ENCODE assay signal across 22 cellular contexts in the genomic region with DNA sequence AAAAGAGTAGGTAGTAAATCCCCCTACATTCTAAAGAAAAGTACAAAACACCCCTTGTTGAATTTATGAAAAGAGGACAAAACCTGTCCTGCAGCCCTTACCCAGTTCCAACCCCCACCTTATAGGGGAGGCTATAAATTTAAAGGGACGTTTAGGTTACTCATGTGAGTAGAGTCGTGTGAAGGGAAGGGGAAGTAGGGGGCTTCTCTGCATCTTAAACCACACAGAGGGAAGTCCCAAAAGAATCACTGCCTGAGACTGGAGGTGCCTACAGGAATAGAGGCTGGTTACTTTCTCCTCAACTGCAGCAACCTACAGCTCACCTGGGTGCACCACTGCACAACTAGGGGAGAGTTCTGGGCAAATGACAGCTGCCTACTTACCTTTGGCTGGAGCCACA. TPM values are rescaled to one million over a fixed set of nuclear protein-coding genes. Genes with fewer than 3 reads are reported as not detected.
"Had no signal": no experiment of that assay in that cellular context is flagged by ENCODE, and none has a peak within 500 bp of the region (broad histone marks: within the 10 kb centered on the region; RNA-seq: fewer than 3 reads in every experiment).

No MANE protein-coding gene starts in this region.

- H3K4me1 ChIP-seq: colonic mucosa, left ventricle myocardium inferior, lower lobe of right lung, neural progenitor cell had no signal

- H3K27me3 ChIP-seq: colonic mucosa, neural progenitor cell, pancreas had no signal

- H3K36me3 ChIP-seq: colonic mucosa, left ventricle myocardium inferior, lower lobe of right lung, neural progenitor cell, pancreas, stomach, thoracic aorta had no signal

- H3K27ac ChIP-seq: colonic mucosa, hepatocyte, left ventricle myocardium inferior, lower lobe of right lung, neural progenitor cell, pancreas, stomach, thoracic aorta had no signal

- H3K9me3 ChIP-seq: colonic mucosa, left ventricle myocardium inferior, lower lobe of right lung, pancreas, stomach, thoracic aorta had no signal

- H3K4me2 ChIP-seq: hepatocyte, neural progenitor cell, smooth muscle cell had no signal

- DNase-seq: colonic mucosa; effector CD4-positive, alpha-beta T cell; endodermal cell; erythroblast; foreskin melanocyte; head of caudate nucleus; kidney; left cardiac atrium; left ventricle myocardium inferior; lower lobe of right lung; occipital lobe; pancreas; right cardiac atrium; stimulated activated CD4-positive, alpha-beta T cell treated with anti-CD3 and anti-CD28 coated beads, Interleukin-2, amount 100 ng/mL, for 48 hours; stomach; substantia nigra; trophoblast cell had no signal

- H3K4me3 ChIP-seq: colonic mucosa, hepatocyte, left ventricle myocardium inferior, lower lobe of right lung, neural progenitor cell, pancreas, smooth muscle cell, stomach, thoracic aorta had no signal

- H3K9ac ChIP-seq: neural progenitor cell had no signal

- H2AFZ ChIP-seq: hepatocyte, neural progenitor cell had no signal

- ATAC-seq: left cardiac atrium; lower lobe of right lung; natural killer cell treated with Interleukin-12 subunit alpha and Interleukin-12 subunit beta and Interleukin-15 and Interleukin-18, amount 100 ng/mL, for 72 hours; pancreas; right cardiac atrium had no signal

RNA-seq across cellular contexts. Expression of a gene that starts 36.7 kb away (rescaled TPM):
- total RNA-seq: natural killer cell treated with Interleukin-12 subunit alpha and Interleukin-12 subunit beta and Interleukin-15 and Interleukin-18, amount 100 ng/mL, for 72 hours had no signal
